In the genomic region with DNA sequence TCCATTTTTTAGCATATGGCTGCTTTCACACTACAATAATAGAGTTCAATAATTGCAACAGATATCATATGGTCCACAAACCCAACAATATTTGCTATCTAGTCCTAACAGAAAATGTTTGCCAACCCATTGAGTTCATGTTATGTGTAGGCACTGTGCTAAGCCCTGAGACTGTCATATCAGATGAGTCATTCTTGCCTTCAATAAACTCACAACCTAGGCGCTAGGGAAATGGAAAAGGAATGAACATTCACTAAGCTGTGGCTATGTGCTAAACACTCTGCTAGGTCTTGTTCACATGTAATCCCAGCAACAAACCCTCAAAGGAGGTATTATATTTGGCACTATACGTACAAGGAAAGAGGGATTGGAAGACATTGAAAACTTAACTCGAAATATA, we compare ENCODE assay signal across 18 cellular contexts. TPM values are rescaled to one million over a fixed set of nuclear protein-coding genes. Genes with fewer than 3 reads are reported as not detected.
"Had no signal": no experiment of that assay in that cellular context is flagged by ENCODE, and none has a peak within 500 bp of the region (broad histone marks: within the 10 kb centered on the region; RNA-seq: fewer than 3 reads in every experiment).

No MANE protein-coding gene starts in this region.

- H3K27me3 Mint-ChIP-seq: activated naive CD8-positive, alpha-beta T cell treated with anti-CD3 and anti-CD28 coated beads, Interleukin-2, amount 10 ng/mL, durations not matched to agents 7 days and 5 days; T-helper 17 cell; type B pancreatic cell had no signal

- H3K36me3 Mint-ChIP-seq: type B pancreatic cell had no signal

- H3K4me3 ChIP-seq: ascending aorta, lower lobe of right lung had no signal

- H3K4me1 Mint-ChIP-seq: naive B cell, T-helper 17 cell had no signal

- ATAC-seq: lower lobe of right lung, T-helper 17 cell had no signal

- H3K9me3 Mint-ChIP-seq: endodermal cell, type B pancreatic cell had no signal

- H3K27me3 ChIP-seq: ascending aorta, neutrophil had no signal

- H3K27ac ChIP-seq: ascending aorta, lower lobe of right lung, neutrophil had no signal

- H3K27ac Mint-ChIP-seq: endodermal cell, naive B cell, T-helper 17 cell, type B pancreatic cell had no signal

- H3K36me3 ChIP-seq: ascending aorta, lower lobe of right lung, neutrophil had no signal

- H3K4me1 ChIP-seq: ascending aorta, lower lobe of right lung had no signal

- DNase-seq: activated CD4-positive, alpha-beta T cell treated with anti-CD3 and anti-CD28 coated beads, Interleukin-2, amount 50 U/mL, for 48 hours; activated CD4-positive, CD25-positive, alpha-beta regulatory T cell; activated CD8-positive, alpha-beta memory T cell treated with anti-CD3 and anti-CD28 coated beads, Interleukin-2, amount 50 U/mL, for 48 hours; activated naive CD8-positive, alpha-beta T cell treated with anti-CD3 and anti-CD28 coated beads, Interleukin-2, amount 10 ng/mL, durations not matched to agents 7 days and 5 days; endodermal cell; hypothalamus; lower lobe of right lung; midbrain; naive B cell; stimulated activated CD4-positive, alpha-beta T cell treated with anti-CD3 and anti-CD28 coated beads, Interleukin-15, amount 100 ng/mL, for 24 hours; stimulated activated CD4-positive, alpha-beta T cell treated with anti-CD3 and anti-CD28 coated beads, Interleukin-4, amount 100 ng/mL, for 24 hours; T-helper 17 cell had no signal

- H3K4me3 Mint-ChIP-seq: activated naive CD8-positive, alpha-beta T cell treated with anti-CD3 and anti-CD28 coated beads, Interleukin-2, amount 10 ng/mL, durations not matched to agents 7 days and 5 days; endodermal cell; naive B cell; T-helper 17 cell; type B pancreatic cell had no signal

- H3K9me3 ChIP-seq: ascending aorta, lower lobe of right lung, neutrophil had no signal

RNA-seq across cellular contexts. Expression of gene TIMD4, which starts 8.4 kb away (rescaled TPM):
- total RNA-seq: bronchial epithelial cell, chondrocyte, dermis microvascular lymphatic vessel endothelial cell, endodermal cell, lower lobe of right lung had no signal
